10 cellular contexts compared by ENCODE assay signal in the genomic region with DNA sequence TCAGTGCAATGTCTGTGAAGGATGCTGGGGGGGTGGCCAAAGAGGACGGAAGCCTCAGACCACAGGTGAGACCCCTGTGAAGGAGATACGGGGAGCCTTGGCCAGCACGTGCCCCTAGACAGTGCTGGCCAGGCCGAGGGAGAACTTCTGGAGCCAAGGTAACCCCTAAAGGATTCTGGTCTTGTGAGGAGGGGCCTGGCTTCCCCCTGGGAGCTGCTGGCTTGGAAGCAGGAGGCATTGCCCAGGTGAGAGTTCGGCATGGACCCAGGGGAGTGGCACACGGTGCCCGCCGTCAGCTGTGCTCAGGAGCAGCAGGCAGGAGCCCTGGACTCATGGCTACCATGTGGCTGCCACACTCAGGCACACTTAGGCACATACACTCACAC. TPM values are rescaled to one million over a fixed set of nuclear protein-coding genes. Genes with fewer than 3 reads are reported as not detected.
A peak's percentile ranks its signal among the peaks of the same experiment; 100 is the strongest.
DNase-seq lines count a peak whose midpoint lies in the region; ATAC-seq, FAIRE-seq and TF ChIP-seq lines count a peak whose summit lies in the region.
"Had no signal": no experiment of that assay in that cellular context is flagged by ENCODE, and none has a peak within 500 bp of the region (broad histone marks: within the 10 kb centered on the region; RNA-seq: fewer than 3 reads in every experiment).

No MANE protein-coding gene starts in this region.

- H3K9me3 ChIP-seq in CD8-positive, alpha-beta T cell (ENCODE audit: low read length), result no peaks in the 10 kb centered on the region
- no peaks in the 10 kb centered on the region for H3K9me3 ChIP-seq in esophagus squamous epithelium
- H3K9me3 ChIP-seq: SJCRH30 had no signal

- no peak overlapping the region for H3K4me3 ChIP-seq in CD8-positive, alpha-beta T cell (ENCODE audit: low read depth, low read length)
- no peak overlapping the region for H3K4me3 ChIP-seq in esophagus squamous epithelium
- H3K4me3 ChIP-seq: K562, SJCRH30 had no signal

- TF ChIP-seq POLR2A in esophagus squamous epithelium (IDR thresholded peaks at IDR 0.05), result no peak

- FAIRE-seq in HTR-8/SVneo (lab: Jason Lieb, UNC), result peak; percentile 9

- peak overlapping the region; percentile 56 for H3K4me3 Mint-ChIP-seq in CD8-positive, alpha-beta T cell
- H3K4me3 Mint-ChIP-seq in progenitor cell of endocrine pancreas (ENCODE audit: low read depth), result peak overlapping the region; percentile 62

- no peak for TF ChIP-seq CTCF in CD8-positive, alpha-beta T cell (IDR thresholded peaks at IDR 0.05)
- TF ChIP-seq CTCF in esophagus squamous epithelium (IDR thresholded peaks at IDR 0.05), result no peak
- TF ChIP-seq CTCF in progenitor cell of endocrine pancreas (IDR thresholded peaks at IDR 0.05; ENCODE audit: unreplicated experiment), result no peak

- peaks cover 14% of the 10 kb centered on the region for H3K27me3 Mint-ChIP-seq in CD8-positive, alpha-beta T cell (ENCODE audit: low read depth)
- peaks cover 41% of the 10 kb centered on the region for H3K27me3 Mint-ChIP-seq in progenitor cell of endocrine pancreas

- H3K27ac ChIP-seq in CD8-positive, alpha-beta T cell (ENCODE audit: low read depth, low read length), result no peak overlapping the region
- peak overlapping the region; percentile 69 to 98 (median 88) for H3K27ac ChIP-seq in esophagus squamous epithelium
- H3K27ac ChIP-seq: SJCRH30 had no signal

- no peaks in the 10 kb centered on the region for H3K9me3 Mint-ChIP-seq in CD8-positive, alpha-beta T cell
- H3K9me3 Mint-ChIP-seq in progenitor cell of endocrine pancreas (ENCODE audit: low read depth), result peaks cover 2% of the 10 kb centered on the region

- intact Hi-C loops in CD8-positive, alpha-beta T cell (cut with DNase I, micrococcal nuclease), result no loop called here
- intact Hi-C loops in esophagus squamous epithelium (cut with DNase I), result no loop called here

- H3K36me3 ChIP-seq in CD8-positive, alpha-beta T cell (ENCODE audit: insufficient read depth, low read length), result no peaks in the 10 kb centered on the region
- no peaks in the 10 kb centered on the region for H3K36me3 ChIP-seq in esophagus squamous epithelium
- H3K36me3 ChIP-seq: SJCRH30 had no signal

- 83 to 88% methylated on average over 4 to 8 of the region's 8 CpGs for WGBS in esophagus squamous epithelium, 2 donors

- H3K4me1 Mint-ChIP-seq in CD8-positive, alpha-beta T cell (ENCODE audit: low read depth), result peaks cover 22% of the 10 kb centered on the region
- H3K4me1 Mint-ChIP-seq in progenitor cell of endocrine pancreas (ENCODE audit: low read depth), result no peaks in the 10 kb centered on the region

- DNase-seq in CD8-positive, alpha-beta T cell, result peak in 2 of 7 experiments; percentile 9 to 46
- no peak for DNase-seq in HTR-8/SVneo (ENCODE audit: insufficient read length, low spot score)
- DNase-seq in esophagus squamous epithelium (lab: John Stamatoyannopoulos, UW), result no peak
- no peak for DNase-seq in progenitor cell of endocrine pancreas (ENCODE audit: low spot score, unreplicated experiment)
- DNase-seq in GDM1 (lab: John Stamatoyannopoulos, UW), result no peak
- DNase-seq in DMS153 (lab: John Stamatoyannopoulos, UW), result no peak
- no peak for DNase-seq in Ammon's horn (ENCODE audit: low spot score)
- DNase-seq in hepatic stellate cell (ENCODE audit: low spot score), result no peak
- DNase-seq: SJCRH30 had no signal

- H3K4me1 ChIP-seq in CD8-positive, alpha-beta T cell (ENCODE audit: insufficient read depth, low read length), result peaks cover 10% of the 10 kb centered on the region
- peaks cover 9 to 57% (median 24%) of the 10 kb centered on the region in 3 donors for H3K4me1 ChIP-seq in esophagus squamous epithelium
- H3K4me1 ChIP-seq: SJCRH30 had no signal

- no peaks in the 10 kb centered on the region for H3K27me3 ChIP-seq in CD8-positive, alpha-beta T cell (ENCODE audit: insufficient read depth, low read length)
- peaks cover 0 to 56% (median 5%) of the 10 kb centered on the region in 4 donors for H3K27me3 ChIP-seq in esophagus squamous epithelium
- H3K27me3 ChIP-seq: SJCRH30 had no signal

- ATAC-seq in CD8-positive, alpha-beta T cell, result no peak
- ATAC-seq: K562 had no signal

- CTCF ChIA-PET in CD8-positive, alpha-beta T cell (lab: Charles Lee), result interaction anchor here (0.6 to 0.7 kb wide), 2 partner anchors 11 to 125 kb away, joined by 3 read pairs; no protein-coding TSS in a partner anchor

- H3K27ac Mint-ChIP-seq in CD8-positive, alpha-beta T cell, result no peak overlapping the region
- H3K27ac Mint-ChIP-seq in progenitor cell of endocrine pancreas, result no peak overlapping the region

- POLR2A ChIA-PET in CD8-positive, alpha-beta T cell (lab: Charles Lee), result no interaction called here

- no peaks in the 10 kb centered on the region for H3K36me3 Mint-ChIP-seq in CD8-positive, alpha-beta T cell
- H3K36me3 Mint-ChIP-seq in progenitor cell of endocrine pancreas (ENCODE audit: insufficient read depth), result peaks cover 2% of the 10 kb centered on the region

RNA-seq across cellular contexts. Expression of a gene that starts 1.3 kb away (rescaled TPM):
- 10 to 100 TPM; 74.4 to 80.6 TPM for total RNA-seq in CD8-positive, alpha-beta T cell
- total RNA-seq in esophagus squamous epithelium (100 to 1,000 TPM in 1 of 4 donors, 10 to 100 TPM in 3; 23.0 to 328 (median 62.0) TPM), progenitor cell of endocrine pancreas (32.0 and 38.6 TPM in 2 replicates)

RNA-seq across cellular contexts. Expression of a gene that starts 58.8 kb away (rescaled TPM):
- total RNA-seq in CD8-positive, alpha-beta T cell, result 1 to 10 TPM in 1 of 2 experiments, under 1 TPM in 1; 0.72 to 1.3 TPM
- not detected for total RNA-seq in esophagus squamous epithelium
- total RNA-seq in progenitor cell of endocrine pancreas, result 48.4 and 49.3 TPM in 2 replicates
- total RNA-seq: SJCRH30 had no signal

Comparison
In these comparisons a context has a peak if more than half of its experiments do, and no peak if none do; other contexts are left out.
1. RNA of a gene that starts 58.8 kb away (total RNA-seq): 48.4 to 49.3 TPM in progenitor cell of endocrine pancreas; 0.72 to 1.3 TPM in CD8-positive, alpha-beta T cell and not detected in esophagus squamous epithelium; every median in the first group is over 10 times any median in the second.